1 cellular context compared by ENCODE assay signal in the genomic region with DNA sequence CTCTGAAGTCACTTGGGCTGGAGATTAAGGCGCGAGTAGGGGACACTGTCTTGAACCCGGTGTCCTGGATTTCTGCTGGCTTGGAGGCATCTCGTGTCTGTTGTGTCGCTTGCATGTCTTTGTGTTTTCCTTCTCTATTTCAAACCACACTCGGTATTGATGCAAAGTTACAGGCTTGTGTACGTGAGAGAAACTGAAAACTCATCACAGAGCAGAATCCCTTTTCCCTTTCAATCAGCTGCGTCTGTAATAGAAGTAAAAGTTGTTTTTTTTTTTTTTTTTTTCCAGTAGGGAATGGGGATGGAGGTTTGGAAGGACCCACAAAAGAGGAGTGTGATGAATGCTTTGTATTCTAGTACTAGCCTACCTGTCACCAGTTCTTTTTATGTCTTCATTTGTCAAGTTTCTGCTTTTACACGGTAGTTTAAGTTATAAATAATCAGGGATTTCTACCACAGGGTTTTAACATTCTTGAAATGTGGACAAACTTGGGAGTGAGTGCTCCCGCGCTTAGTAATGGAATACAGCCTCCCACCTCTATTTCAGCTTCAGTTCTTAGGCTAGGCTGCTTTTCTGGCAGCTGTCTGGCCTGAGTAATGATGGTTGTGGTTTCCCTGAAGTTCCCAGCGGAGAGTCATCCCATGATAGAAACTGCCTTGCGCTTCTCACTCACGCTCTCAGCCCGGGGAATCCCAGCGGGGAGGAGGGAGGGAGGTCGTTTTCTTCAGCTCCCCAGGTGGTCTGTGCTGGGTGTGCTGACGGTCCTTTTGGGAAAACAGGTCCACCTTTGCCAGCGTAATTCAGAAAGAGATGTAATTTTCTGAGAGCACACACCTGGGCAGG.
A peak's percentile ranks its signal among the peaks of the same experiment; 100 is the strongest.
TF ChIP-seq lines count a peak whose summit lies in the region.

No MANE protein-coding gene starts in this region.

TF ChIP-seq in IMR-90, 13 proteins besides CTCF, POLR2A, EP300 and RAD21 (continued from another document):
- TF ChIP-seq, protein P1, sequence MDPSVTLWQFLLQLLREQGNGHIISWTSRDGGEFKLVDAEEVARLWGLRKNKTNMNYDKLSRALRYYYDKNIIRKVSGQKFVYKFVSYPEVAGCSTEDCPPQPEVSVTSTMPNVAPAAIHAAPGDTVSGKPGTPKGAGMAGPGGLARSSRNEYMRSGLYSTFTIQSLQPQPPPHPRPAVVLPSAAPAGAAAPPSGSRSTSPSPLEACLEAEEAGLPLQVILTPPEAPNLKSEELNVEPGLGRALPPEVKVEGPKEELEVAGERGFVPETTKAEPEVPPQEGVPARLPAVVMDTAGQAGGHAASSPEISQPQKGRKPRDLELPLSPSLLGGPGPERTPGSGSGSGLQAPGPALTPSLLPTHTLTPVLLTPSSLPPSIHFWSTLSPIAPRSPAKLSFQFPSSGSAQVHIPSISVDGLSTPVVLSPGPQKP (IDR thresholded peaks at IDR 0.05; ENCODE audit: borderline replicate concordance, low read depth, low read length): no peak
- no peak for TF ChIP-seq CEBPB (IDR thresholded peaks at IDR 0.05; ENCODE audit: low read depth, low read length)
- TF ChIP-seq MAZ (IDR thresholded peaks at IDR 0.05; ENCODE audit: borderline replicate concordance, low read depth, low read length): peak; percentile 88
- 0 out of 2 replicates have a peak, but pooled peaks have one; percentile 53 for TF ChIP-seq MXI1 (IDR thresholded peaks at IDR 0.05; ENCODE audit: borderline replicate concordance, low read depth, low read length)
- TF ChIP-seq FOS (IDR thresholded peaks at IDR 0.05; ENCODE audit: low read depth, low read length): peak; percentile 87
- no peak for TF ChIP-seq NFE2L2 (IDR thresholded peaks at IDR 0.05; ENCODE audit: low read depth, low read length)
